16 cellular contexts compared by ENCODE assay signal in the genomic region with DNA sequence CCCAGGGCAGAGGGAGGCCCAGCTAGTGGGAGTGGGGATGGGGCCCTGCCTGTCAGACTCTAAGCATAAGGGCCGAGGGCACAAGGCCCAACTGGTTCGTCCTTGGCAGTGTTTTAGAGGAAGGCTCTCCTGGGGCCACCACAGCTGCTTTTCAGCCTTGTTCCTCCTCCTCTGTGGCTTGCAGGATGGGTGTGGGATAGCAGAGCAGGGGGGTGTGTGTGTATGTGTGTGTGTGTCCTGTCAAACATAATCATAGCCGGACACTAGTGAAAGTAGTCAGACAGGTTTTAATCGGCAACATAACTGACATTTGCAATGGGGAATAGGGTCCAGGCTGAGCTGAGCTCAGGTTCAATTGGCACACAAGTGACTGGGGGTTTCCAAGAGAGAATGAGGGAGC.
DNase-seq lines count a peak whose midpoint lies in the region; ATAC-seq and TF ChIP-seq lines count a peak whose summit lies in the region.
"Had no signal": no experiment of that assay in that cellular context is flagged by ENCODE, and none has a peak within 500 bp of the region (broad histone marks: within the 10 kb centered on the region; RNA-seq: fewer than 3 reads in every experiment).

No MANE protein-coding gene starts in this region.

- DNase-seq in NCI-H748 (lab: John Stamatoyannopoulos, UW; ENCODE audit: unreplicated experiment) (peak; percentile 38), NCI-H748 treated with DMSO at 0.1 percent for 48 hours (lab: John Stamatoyannopoulos, UW) (no peak), WTC11 (ENCODE audit: low spot score) (no peak), mucosa of descending colon (peak; percentile 52 to 71 (median 55)), thyroid gland (peak; percentile 54 to 57), amniotic stem cell (lab: John Stamatoyannopoulos, UW) (no peak), testis (no peak)
- DNase-seq: activated B cell treated with CpG ODN at 0.5 μM for 24 hours, gastrocnemius medialis, NCI-H1930, NCI-H69, tibial artery had no signal

- H3K9me3 ChIP-seq in mucosa of descending colon (no peaks in the 10 kb centered on the region), thyroid gland (no peaks in the 10 kb centered on the region), testis (no peaks in the 10 kb centered on the region)
- H3K9me3 ChIP-seq: gastrocnemius medialis, tibial artery had no signal

- whole genome bisulfite sequencing in thyroid gland, 2 donors = 26 to 57% methylated on average over 4 of the region's 4 CpGs
- WGBS in testis, 2 donors = 73 to 76% methylated on average over 4 of the region's 4 CpGs

- H3K4me1 ChIP-seq in mucosa of descending colon (ENCODE audit: low read depth) (peaks cover 32% of the 10 kb centered on the region), thyroid gland (peaks cover 31 to 33% of the 10 kb centered on the region in 2 donors), testis (no peaks in the 10 kb centered on the region)

- H3K4me3 Mint-ChIP-seq in WTC11 = no peak overlapping the region
- H3K4me3 Mint-ChIP-seq: activated B cell treated with CpG ODN at 0.5 μM for 24 hours, CD14-positive monocyte had no signal

- H3K27ac ChIP-seq in thyroid gland (peak overlapping the region; percentile 54 to 70 (median 58)), testis (no peak overlapping the region)
- H3K27ac ChIP-seq: gastrocnemius medialis, tibial artery had no signal

- TF ChIP-seq CTCF in WTC11 (IDR thresholded peaks at IDR 0.05) (no peak), mucosa of descending colon (IDR thresholded peaks at IDR 0.05) (no peak), thyroid gland (IDR thresholded peaks at IDR 0.05) (no peak), testis (IDR thresholded peaks at IDR 0.05) (no peak)

- no peak overlapping the region for H3K4me3 ChIP-seq in mucosa of descending colon
- H3K4me3 ChIP-seq in thyroid gland (replicated peaks in 1 of 3) = no peak overlapping the region
- no peak overlapping the region for H3K4me3 ChIP-seq in testis
- H3K4me3 ChIP-seq: gastrocnemius medialis, smooth muscle cell, tibial artery had no signal

- H3K27me3 ChIP-seq in thyroid gland (no peaks in the 10 kb centered on the region), testis (no peaks in the 10 kb centered on the region)
- H3K27me3 ChIP-seq: gastrocnemius medialis, tibial artery had no signal

- H3K4me1 Mint-ChIP-seq in WTC11 = 0 out of 2 replicates have a peak, but pooled peaks cover 5% of the 10 kb centered on the region
- H3K4me1 Mint-ChIP-seq: activated B cell treated with CpG ODN at 0.5 μM for 24 hours, CD14-positive monocyte had no signal

- H3K27me3 Mint-ChIP-seq in WTC11 (ENCODE audit: low read depth) = no peaks in the 10 kb centered on the region
- H3K27me3 Mint-ChIP-seq: activated B cell treated with CpG ODN at 0.5 μM for 24 hours had no signal

- peaks cover 10% of the 10 kb centered on the region for H3K9me3 Mint-ChIP-seq in WTC11
- H3K9me3 Mint-ChIP-seq: activated B cell treated with CpG ODN at 0.5 μM for 24 hours; activated T-helper 2 cell treated with anti-CD3 and anti-CD28 coated beads, Interferon-gamma antibody, Interleukin-2, Interleukin-4, amounts not matched to agents 10 μg/mL and 5 μg/mL and 100 μg/mL, durations not matched to agents 14 hours and 24 hours and 36 hours had no signal

- TF ChIP-seq POLR2A in thyroid gland (IDR thresholded peaks at IDR 0.05) = no peak
- no peak for TF ChIP-seq POLR2A in testis (IDR thresholded peaks at IDR 0.05)

- ATAC-seq in WTC11 = no peak
- ATAC-seq in mucosa of descending colon = peak; percentile 79
- no peak for ATAC-seq in GM18520 (IDR thresholded peaks at IDR 0.05; ENCODE audit: unreplicated experiment)
- ATAC-seq: gastrocnemius medialis had no signal

- H3K36me3 ChIP-seq in mucosa of descending colon (ENCODE audit: low read depth) (no peaks in the 10 kb centered on the region), thyroid gland (no peaks in the 10 kb centered on the region), testis (ENCODE audit: low read depth, missing control alignments) (no peaks in the 10 kb centered on the region)

- 0 out of 2 replicates have a peak, but pooled peaks cover 3% of the 10 kb centered on the region for H3K36me3 Mint-ChIP-seq in WTC11
- H3K36me3 Mint-ChIP-seq: CD14-positive monocyte had no signal

- CTCF ChIA-PET in WTC11 (lab: Charles Lee) = interaction anchor here (1.1 kb wide), 1 partner anchor 11 kb away, joined by 5 read pairs; no protein-coding TSS in a partner anchor

- intact Hi-C loops in mucosa of descending colon (cut with DNase I, micrococcal nuclease) (no loop called here), thyroid gland (cut with DNase I) (no loop called here), testis (cut with DNase I; ENCODE audit: low total_unique reads) (no loop called here)

- H3K27ac Mint-ChIP-seq in WTC11 = 0 out of 2 replicates have a peak overlapping the region, but pooled peaks have one; percentile 25
- H3K27ac Mint-ChIP-seq: activated B cell treated with CpG ODN at 0.5 μM for 24 hours; activated T-helper 2 cell treated with anti-CD3 and anti-CD28 coated beads, Interferon-gamma antibody, Interleukin-2, Interleukin-4, amounts not matched to agents 10 μg/mL and 5 μg/mL and 100 μg/mL, durations not matched to agents 14 hours and 24 hours and 36 hours had no signal

- POLR2A ChIA-PET in WTC11 (lab: Charles Lee) = no interaction called here

TF ChIP-seq in WTC11, 78 proteins besides CTCF, POLR2A, EP300 and RAD21:
- TF ChIP-seq, protein P1, sequence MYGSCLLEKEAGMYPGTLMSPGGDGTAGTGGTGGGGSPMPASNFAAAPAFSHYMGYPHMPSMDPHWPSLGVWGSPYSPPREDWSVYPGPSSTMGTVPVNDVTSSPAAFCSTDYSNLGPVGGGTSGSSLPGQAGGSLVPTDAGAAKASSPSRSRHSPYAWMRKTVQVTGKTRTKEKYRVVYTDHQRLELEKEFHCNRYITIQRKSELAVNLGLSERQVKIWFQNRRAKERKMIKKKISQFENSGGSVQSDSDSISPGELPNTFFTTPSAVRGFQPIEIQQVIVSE (CRISPR knock-in tag; IDR thresholded peaks at IDR 0.05; ENCODE audit: borderline replicate concordance) = no peak
- TF ChIP-seq, protein P2, sequence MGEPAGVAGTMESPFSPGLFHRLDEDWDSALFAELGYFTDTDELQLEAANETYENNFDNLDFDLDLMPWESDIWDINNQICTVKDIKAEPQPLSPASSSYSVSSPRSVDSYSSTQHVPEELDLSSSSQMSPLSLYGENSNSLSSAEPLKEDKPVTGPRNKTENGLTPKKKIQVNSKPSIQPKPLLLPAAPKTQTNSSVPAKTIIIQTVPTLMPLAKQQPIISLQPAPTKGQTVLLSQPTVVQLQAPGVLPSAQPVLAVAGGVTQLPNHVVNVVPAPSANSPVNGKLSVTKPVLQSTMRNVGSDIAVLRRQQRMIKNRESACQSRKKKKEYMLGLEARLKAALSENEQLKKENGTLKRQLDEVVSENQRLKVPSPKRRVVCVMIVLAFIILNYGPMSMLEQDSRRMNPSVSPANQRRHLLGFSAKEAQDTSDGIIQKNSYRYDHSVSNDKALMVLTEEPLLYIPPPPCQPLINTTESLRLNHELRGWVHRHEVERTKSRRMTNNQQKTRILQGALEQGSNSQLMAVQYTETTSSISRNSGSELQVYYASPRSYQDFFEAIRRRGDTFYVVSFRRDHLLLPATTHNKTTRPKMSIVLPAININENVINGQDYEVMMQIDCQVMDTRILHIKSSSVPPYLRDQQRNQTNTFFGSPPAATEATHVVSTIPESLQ (CRISPR knock-in tag; IDR thresholded peaks at IDR 0.05) = no peak
- TF ChIP-seq OVOL2 (CRISPR knock-in tag; IDR thresholded peaks at IDR 0.05; ENCODE audit: borderline replicate concordance) (no peak), ZBTB21 (CRISPR knock-in tag; IDR thresholded peaks at IDR 0.05; ENCODE audit: borderline replicate concordance) (no peak), CREB1 (CRISPR knock-in tag; IDR thresholded peaks at IDR 0.05) (no peak), HMGA2 (CRISPR knock-in tag; IDR thresholded peaks at IDR 0.05) (no peak), ZNF219 (CRISPR knock-in tag; IDR thresholded peaks at IDR 0.05; ENCODE audit: borderline replicate concordance) (no peak), NR3C1 (CRISPR knock-in tag; conservative IDR thresholded peaks at IDR 0.05; ENCODE audit: low read depth) (no peak), FOXP1 (CRISPR knock-in tag; IDR thresholded peaks at IDR 0.05; ENCODE audit: borderline replicate concordance) (no peak)
- TF ChIP-seq, protein P3, sequence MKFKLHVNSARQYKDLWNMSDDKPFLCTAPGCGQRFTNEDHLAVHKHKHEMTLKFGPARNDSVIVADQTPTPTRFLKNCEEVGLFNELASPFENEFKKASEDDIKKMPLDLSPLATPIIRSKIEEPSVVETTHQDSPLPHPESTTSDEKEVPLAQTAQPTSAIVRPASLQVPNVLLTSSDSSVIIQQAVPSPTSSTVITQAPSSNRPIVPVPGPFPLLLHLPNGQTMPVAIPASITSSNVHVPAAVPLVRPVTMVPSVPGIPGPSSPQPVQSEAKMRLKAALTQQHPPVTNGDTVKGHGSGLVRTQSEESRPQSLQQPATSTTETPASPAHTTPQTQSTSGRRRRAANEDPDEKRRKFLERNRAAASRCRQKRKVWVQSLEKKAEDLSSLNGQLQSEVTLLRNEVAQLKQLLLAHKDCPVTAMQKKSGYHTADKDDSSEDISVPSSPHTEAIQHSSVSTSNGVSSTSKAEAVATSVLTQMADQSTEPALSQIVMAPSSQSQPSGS (CRISPR knock-in tag; IDR thresholded peaks at IDR 0.05; ENCODE audit: borderline replicate concordance, low read depth) = no peak

Comparison
In these comparisons a context has a peak if more than half of its experiments do, and no peak if none do; other contexts are left out.
1. DNase-seq: peak in NCI-H748 (single experiment), mucosa of descending colon (3 of 3) and thyroid gland (2 of 2); none in NCI-H748 treated with DMSO at 0.1 percent for 48 hours (single experiment), WTC11 (single experiment), amniotic stem cell (single experiment) and testis (single experiment).
2. H3K27ac ChIP-seq: peak in thyroid gland (3 of 3); none in testis (0 of 2).